ENCODE assay signal across 12 cellular contexts in the genomic region with DNA sequence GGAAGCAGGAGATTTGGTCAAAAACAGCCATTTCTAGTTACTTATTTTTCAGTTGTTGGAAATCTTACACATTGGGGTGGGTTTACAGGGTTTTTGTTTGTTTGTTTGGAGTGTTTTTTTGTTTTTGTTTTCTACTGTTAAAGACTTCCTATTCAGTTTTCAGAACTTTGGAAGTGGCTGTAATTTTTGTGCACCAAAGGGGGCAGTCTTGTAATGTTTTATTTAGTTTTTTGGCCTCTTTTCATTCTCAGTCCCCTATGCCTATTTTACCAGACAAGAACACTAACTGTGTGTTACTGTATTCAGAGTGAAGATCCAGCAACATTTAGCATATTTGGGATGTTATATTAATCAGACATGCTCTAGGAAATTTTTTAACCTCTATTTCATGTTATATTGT. TPM values are rescaled to one million over a fixed set of nuclear protein-coding genes. Genes with fewer than 3 reads are reported as not detected.
A peak's percentile ranks its signal among the peaks of the same experiment; 100 is the strongest.
DNase-seq lines count a peak whose midpoint lies in the region; ATAC-seq and TF ChIP-seq lines count a peak whose summit lies in the region.
"Had no signal": no experiment of that assay in that cellular context is flagged by ENCODE, and none has a peak within 500 bp of the region (broad histone marks: within the 10 kb centered on the region; RNA-seq: fewer than 3 reads in every experiment).

No MANE protein-coding gene starts in this region.

- H3K4me1 ChIP-seq in endodermal cell (ENCODE audit: control insufficient read depth, insufficient read depth, low read length) (no peaks in the 10 kb centered on the region), vagina (no peaks in the 10 kb centered on the region)

- H3K4me1 Mint-ChIP-seq in endodermal cell: no peaks in the 10 kb centered on the region
- H3K4me1 Mint-ChIP-seq: CD4-positive, CD25-positive, alpha-beta regulatory T cell; stimulated activated naive CD8-positive, alpha-beta T cell treated with anti-CD3 and anti-CD28 coated beads, Interleukin-15, amount 100 ng/mL, for 72 hours had no signal

- no peak overlapping the region for H3K27ac Mint-ChIP-seq in endodermal cell
- H3K27ac Mint-ChIP-seq: activated T-helper 1 cell treated with anti-CD3 and anti-CD28 coated beads, Interleukin-12 subunit alpha, Interleukin-12 subunit beta, Interleukin-2, Interleukin-4 antibody, amounts not matched to agents 30 ng/mL and 10 ng/mL and 1 ng/mL, durations not matched to agents 14 hours and 24 hours and 36 hours; CD4-positive, CD25-positive, alpha-beta regulatory T cell; stimulated activated naive CD8-positive, alpha-beta T cell treated with anti-CD3 and anti-CD28 coated beads, Interleukin-15, amount 100 ng/mL, for 72 hours had no signal

- no peak for TF ChIP-seq POLR2A in vagina (IDR thresholded peaks at IDR 0.05)

- H3K27me3 ChIP-seq in endodermal cell (ENCODE audit: control insufficient read depth, insufficient read depth, low read length, poor library complexity, severe bottlenecking): peaks cover 22% of the 10 kb centered on the region
- H3K27me3 ChIP-seq in vagina: no peaks in the 10 kb centered on the region

- H3K4me3 ChIP-seq in endodermal cell (ENCODE audit: low read length) (no peak overlapping the region), retinal pigment epithelial cell (ENCODE audit: low read length) (no peak overlapping the region), vagina (no peak overlapping the region)

- H3K9me3 ChIP-seq in endodermal cell (ENCODE audit: control insufficient read depth, low read length) (no peaks in the 10 kb centered on the region), vagina (no peaks in the 10 kb centered on the region)

- peaks cover 8% of the 10 kb centered on the region for H3K27me3 Mint-ChIP-seq in endodermal cell (ENCODE audit: insufficient read depth)
- H3K27me3 Mint-ChIP-seq: CD4-positive, CD25-positive, alpha-beta regulatory T cell; stimulated activated naive CD8-positive, alpha-beta T cell treated with anti-CD3 and anti-CD28 coated beads, Interleukin-15, amount 100 ng/mL, for 72 hours had no signal

- H3K27ac ChIP-seq in endodermal cell (ENCODE audit: low read depth, low read length) (no peak overlapping the region), vagina (no peak overlapping the region)

- H3K9me3 Mint-ChIP-seq in endodermal cell: no peaks in the 10 kb centered on the region
- H3K9me3 Mint-ChIP-seq: activated T-helper 1 cell treated with anti-CD3 and anti-CD28 coated beads, Interleukin-12 subunit alpha, Interleukin-12 subunit beta, Interleukin-2, Interleukin-4 antibody, amounts not matched to agents 30 ng/mL and 10 ng/mL and 1 ng/mL, durations not matched to agents 14 hours and 24 hours and 36 hours; CD4-positive, CD25-positive, alpha-beta regulatory T cell; stimulated activated naive CD8-positive, alpha-beta T cell treated with anti-CD3 and anti-CD28 coated beads, Interleukin-15, amount 100 ng/mL, for 72 hours had no signal

- H3K36me3 ChIP-seq in endodermal cell (ENCODE audit: control insufficient read depth, insufficient read depth, low read length) (no peaks in the 10 kb centered on the region), vagina (no peaks in the 10 kb centered on the region)

- H3K4me3 Mint-ChIP-seq in endodermal cell: no peak overlapping the region
- H3K4me3 Mint-ChIP-seq: activated T-helper 1 cell treated with anti-CD3 and anti-CD28 coated beads, Interleukin-12 subunit alpha, Interleukin-12 subunit beta, Interleukin-2, Interleukin-4 antibody, amounts not matched to agents 30 ng/mL and 10 ng/mL and 1 ng/mL, durations not matched to agents 14 hours and 24 hours and 36 hours; CD4-positive, CD25-positive, alpha-beta regulatory T cell; stimulated activated naive CD8-positive, alpha-beta T cell treated with anti-CD3 and anti-CD28 coated beads, Interleukin-15, amount 100 ng/mL, for 72 hours had no signal

- peak; percentile 26 for DNase-seq in NCI-H1105 treated with DMSO at 0.1 percent for 48 hours (lab: John Stamatoyannopoulos, UW)
- no peak for DNase-seq in NCI-H1105 (lab: John Stamatoyannopoulos, UW)
- DNase-seq in NCI-H1694 (lab: John Stamatoyannopoulos, UW): peak; percentile 9
- no peak for DNase-seq in endodermal cell
- no peak for DNase-seq in retinal pigment epithelial cell (ENCODE audit: low read depth)
- DNase-seq in vagina (ENCODE audit: extremely low spot score in 2 of 2): no peak
- DNase-seq: CD4-positive, CD25-positive, alpha-beta regulatory T cell; left cardiac atrium; stimulated activated naive CD8-positive, alpha-beta T cell treated with anti-CD3 and anti-CD28 coated beads, Interleukin-15, amount 100 ng/mL, for 72 hours had no signal

- TF ChIP-seq CTCF in endodermal cell (conservative IDR thresholded peaks at IDR 0.05): peak; percentile 67
- peak; percentile 45 for TF ChIP-seq CTCF in retinal pigment epithelial cell (conservative IDR thresholded peaks at IDR 0.05; ENCODE audit: low read depth, low read length)
- TF ChIP-seq CTCF in vagina (IDR thresholded peaks at IDR 0.05): peak in 1 of 3 experiments; percentile 36

- H3K9ac ChIP-seq in endodermal cell (ENCODE audit: extremely low read depth, low read length, poor library complexity, severe bottlenecking): no peak overlapping the region

- H3K36me3 Mint-ChIP-seq in endodermal cell (ENCODE audit: low read depth): no peaks in the 10 kb centered on the region
- H3K36me3 Mint-ChIP-seq: CD4-positive, CD25-positive, alpha-beta regulatory T cell had no signal

- intact Hi-C loops in vagina (cut with DNase I): no loop called here

- no peak for ATAC-seq in GM19397 (IDR thresholded peaks at IDR 0.05; ENCODE audit: unreplicated experiment)
- no peak for ATAC-seq in HG02970 (IDR thresholded peaks at IDR 0.05; ENCODE audit: low FRiP score, unreplicated experiment)
- ATAC-seq: stimulated activated naive CD8-positive, alpha-beta T cell treated with anti-CD3 and anti-CD28 coated beads, Interleukin-15, amount 100 ng/mL, for 72 hours had no signal

RNA-seq across cellular contexts. Expression of a gene that starts 20.6 kb away (rescaled TPM):
- total RNA-seq in endodermal cell (under 1 TPM; 0.64 to 0.73 TPM), vagina (28.2 TPM)
- polyA plus RNA-seq in endodermal cell (2013, experiment 1 of 2): 29.7 TPM
- polyA plus RNA-seq in endodermal cell (2013, experiment 2 of 2): 19.5 TPM
- total RNA-seq: activated T-helper 1 cell treated with anti-CD3 and anti-CD28 coated beads, Interleukin-12 subunit alpha, Interleukin-12 subunit beta, Interleukin-2, Interleukin-4 antibody, amounts not matched to agents 30 ng/mL and 10 ng/mL and 1 ng/mL, durations not matched to agents 14 hours and 24 hours and 36 hours; CD4-positive, CD25-positive, alpha-beta regulatory T cell had no signal
- polyA plus RNA-seq: CD4-positive, CD25-positive, alpha-beta regulatory T cell had no signal

RNA-seq across cellular contexts. Expression of a gene that starts 43.6 kb away (rescaled TPM):
- 10 to 100 TPM in 1 of 2 donors, 1 to 10 TPM in 1; 8.4 to 10.6 TPM for total RNA-seq in endodermal cell
- polyA plus RNA-seq in endodermal cell (2013, experiment 1 of 2): 7.8 TPM
- 6.0 TPM for polyA plus RNA-seq in endodermal cell (2013, experiment 2 of 2)
- total RNA-seq in vagina: 22.3 TPM
- total RNA-seq: CD4-positive, CD25-positive, alpha-beta regulatory T cell had no signal

RNA-seq across cellular contexts. Expression of a gene that starts 46.0 kb away (rescaled TPM):
- total RNA-seq in endodermal cell (under 1 TPM in 1 of 2 donors, not detected in 1; 0.73 TPM), vagina (not detected)
- polyA plus RNA-seq in endodermal cell (2013, experiment 1 of 2): 0.50 TPM
- polyA plus RNA-seq in endodermal cell (2013, experiment 2 of 2): 0.54 TPM
- total RNA-seq: CD4-positive, CD25-positive, alpha-beta regulatory T cell; left cardiac atrium had no signal
- polyA plus RNA-seq: CD4-positive, CD25-positive, alpha-beta regulatory T cell had no signal

RNA-seq across cellular contexts. Expression of a gene that starts 46.1 kb away (rescaled TPM):
- total RNA-seq in endodermal cell (1 to 10 TPM; 1.2 to 1.3 TPM), vagina (not detected)
- 1.5 TPM for polyA plus RNA-seq in endodermal cell (2013, experiment 1 of 2)
- polyA plus RNA-seq in endodermal cell (2013, experiment 2 of 2): 1.7 TPM
- total RNA-seq: CD4-positive, CD25-positive, alpha-beta regulatory T cell had no signal
- polyA plus RNA-seq: CD4-positive, CD25-positive, alpha-beta regulatory T cell had no signal

RNA-seq across cellular contexts. Expression of a gene that starts 58.3 kb away (rescaled TPM):
- 10 to 100 TPM; 10.4 to 14.7 TPM for total RNA-seq in endodermal cell
- polyA plus RNA-seq in endodermal cell (2013, experiment 1 of 2): 11.9 TPM
- polyA plus RNA-seq in endodermal cell (2013, experiment 2 of 2): 8.4 TPM
- total RNA-seq in vagina: 30.2 TPM
- total RNA-seq: CD4-positive, CD25-positive, alpha-beta regulatory T cell had no signal
- polyA plus RNA-seq: CD4-positive, CD25-positive, alpha-beta regulatory T cell had no signal

Comparison
In these comparisons a context has a peak if more than half of its experiments do, and no peak if none do; other contexts are left out.
1. DNase-seq: peak in NCI-H1105 treated with DMSO at 0.1 percent for 48 hours (single experiment) and NCI-H1694 (single experiment); none in NCI-H1105 (single experiment), endodermal cell (single experiment), retinal pigment epithelial cell (single experiment) and vagina (0 of 2).
2. RNA of a gene that starts 20.6 kb away (total RNA-seq): 28.2 TPM in vagina (single experiment); 0.64 to 0.73 TPM in endodermal cell; every median in the first group is over 10 times any median in the second.